ENCODE assay signal across 1 cellular context in the genomic region with DNA sequence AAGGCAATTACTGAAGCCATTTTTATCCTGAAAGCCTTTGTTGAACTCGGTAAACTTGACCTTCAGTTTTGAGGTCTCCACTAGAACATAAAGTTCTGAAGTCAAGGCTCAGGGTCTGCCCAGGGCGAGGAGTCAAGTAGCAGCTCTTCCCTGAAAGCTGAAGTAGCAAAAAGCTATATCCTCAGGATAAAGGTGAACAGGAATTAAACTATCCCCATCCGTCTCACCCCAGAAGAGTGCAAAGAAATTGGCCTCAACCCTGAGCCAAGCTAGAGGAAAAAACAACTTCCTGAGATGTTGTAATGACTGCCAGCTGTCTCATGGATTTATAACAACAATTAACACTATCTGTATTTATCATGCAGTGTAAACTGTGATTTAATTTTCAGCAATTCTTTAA.
TF ChIP-seq lines count a peak whose summit lies in the region.

No MANE protein-coding gene starts in this region.

TF ChIP-seq in HepG2, 621 proteins besides CTCF, POLR2A, EP300 and RAD21 (continued from another document):
- TF ChIP-seq ZNF577 (CRISPR knock-in tag; IDR thresholded peaks at IDR 0.05; ENCODE audit: borderline replicate concordance, low read depth), result no peak
- no peak for TF ChIP-seq YEATS2 (CRISPR knock-in tag; IDR thresholded peaks at IDR 0.05; ENCODE audit: borderline replicate concordance)
- TF ChIP-seq ZFYVE20 (CRISPR knock-in tag; IDR thresholded peaks at IDR 0.05; ENCODE audit: borderline replicate concordance, low read depth), result no peak
- TF ChIP-seq, protein P1, sequence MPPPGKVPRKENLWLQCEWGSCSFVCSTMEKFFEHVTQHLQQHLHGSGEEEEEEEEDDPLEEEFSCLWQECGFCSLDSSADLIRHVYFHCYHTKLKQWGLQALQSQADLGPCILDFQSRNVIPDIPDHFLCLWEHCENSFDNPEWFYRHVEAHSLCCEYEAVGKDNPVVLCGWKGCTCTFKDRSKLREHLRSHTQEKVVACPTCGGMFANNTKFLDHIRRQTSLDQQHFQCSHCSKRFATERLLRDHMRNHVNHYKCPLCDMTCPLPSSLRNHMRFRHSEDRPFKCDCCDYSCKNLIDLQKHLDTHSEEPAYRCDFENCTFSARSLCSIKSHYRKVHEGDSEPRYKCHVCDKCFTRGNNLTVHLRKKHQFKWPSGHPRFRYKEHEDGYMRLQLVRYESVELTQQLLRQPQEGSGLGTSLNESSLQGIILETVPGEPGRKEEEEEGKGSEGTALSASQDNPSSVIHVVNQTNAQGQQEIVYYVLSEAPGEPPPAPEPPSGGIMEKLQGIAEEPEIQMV (CRISPR knock-in tag; IDR thresholded peaks at IDR 0.05; ENCODE audit: low read depth), result no peak
- no peak for TF ChIP-seq RFX1 (IDR thresholded peaks at IDR 0.05)
- TF ChIP-seq FOXP1 (IDR thresholded peaks at IDR 0.05), result no peak
- TF ChIP-seq FOXP1 (CRISPR knock-in tag; IDR thresholded peaks at IDR 0.05), result no peak
- TF ChIP-seq ZNF777 (CRISPR knock-in tag; IDR thresholded peaks at IDR 0.05), result no peak
- TF ChIP-seq RXRB (CRISPR knock-in tag; IDR thresholded peaks at IDR 0.05; ENCODE audit: borderline replicate concordance), result no peak
- TF ChIP-seq, protein P2, sequence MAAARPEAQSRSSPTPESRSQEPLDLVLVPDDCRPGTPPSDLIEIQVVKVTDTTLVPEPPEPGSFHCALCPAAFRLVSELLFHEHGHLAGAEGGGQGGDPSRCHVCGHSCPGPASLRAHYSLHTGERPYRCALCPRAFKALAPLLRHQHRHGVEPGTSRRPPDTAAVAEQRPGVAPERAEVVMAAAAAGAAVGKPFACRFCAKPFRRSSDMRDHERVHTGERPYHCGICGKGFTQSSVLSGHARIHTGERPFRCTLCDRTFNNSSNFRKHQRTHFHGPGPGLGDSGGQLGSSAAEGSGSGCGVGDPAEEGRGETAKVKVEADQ (CRISPR knock-in tag; IDR thresholded peaks at IDR 0.05; ENCODE audit: borderline replicate concordance), result no peak
- no peak for TF ChIP-seq TBX3 (IDR thresholded peaks at IDR 0.05; ENCODE audit: borderline replicate concordance)
- TF ChIP-seq ZNF672 (CRISPR knock-in tag; IDR thresholded peaks at IDR 0.05), result no peak
